In the genomic region with DNA sequence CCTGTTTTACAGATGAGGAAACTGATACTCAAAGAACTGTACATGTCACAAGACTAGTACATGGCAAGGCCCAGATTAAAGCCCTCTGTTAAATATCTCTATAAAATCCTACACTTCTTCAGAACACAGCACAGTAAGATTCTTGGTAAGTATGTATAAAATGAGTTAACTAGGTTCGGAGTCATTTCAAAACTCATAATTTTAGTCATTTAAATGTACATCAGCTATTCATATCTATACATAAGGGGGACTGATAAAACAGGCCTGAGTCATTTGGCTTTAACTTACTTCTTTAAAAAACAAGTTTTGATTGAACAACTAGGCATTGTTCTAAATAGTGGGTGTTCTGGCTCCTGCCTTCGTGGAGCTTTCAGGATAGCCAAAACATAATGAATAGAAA, we compare ENCODE assay signal across 16 cellular contexts.
"Had no signal": no experiment of that assay in that cellular context is flagged by ENCODE, and none has a peak within 500 bp of the region (broad histone marks: within the 10 kb centered on the region; RNA-seq: fewer than 3 reads in every experiment).

No MANE protein-coding gene starts in this region.

- H3K27ac Mint-ChIP-seq: activated naive CD4-positive, alpha-beta T cell treated with anti-CD3 and anti-CD28 coated beads, Interleukin-2, amount 50 U/mL, for 24 hours; dendritic cell treated with granulocyte-macrophage colony-stimulating factor and Interleukin-4, amounts not matched to agents 40 ng/mL and 50 ng/mL, for 4 days; type B pancreatic cell had no signal

- ATAC-seq: effector memory CD8-positive, alpha-beta T cell; gastroesophageal sphincter; left lung; sciatic nerve; SK-N-SH treated with all-trans-retinoic acid at 6 μM for 48 hours had no signal

- DNase-seq: activated CD4-positive, CD25-positive, alpha-beta regulatory T cell; brain microvascular endothelial cell; effector memory CD8-positive, alpha-beta T cell; left lung; mesenchymal stem cell; spleen; stimulated activated CD4-positive, alpha-beta T cell treated with anti-CD3 and anti-CD28 coated beads, Interleukin-1b, Interleukin-23, amount 100 ng/mL, for 48 hours; stimulated activated naive CD4-positive, alpha-beta T cell had no signal

- H3K27ac ChIP-seq: brain microvascular endothelial cell, epithelial cell of prostate, gastroesophageal sphincter, left lung, spleen, suprapubic skin had no signal

- H3K4me3 Mint-ChIP-seq: activated naive CD4-positive, alpha-beta T cell treated with anti-CD3 and anti-CD28 coated beads, Interleukin-2, amount 50 U/mL, for 24 hours; dendritic cell treated with granulocyte-macrophage colony-stimulating factor and Interleukin-4, amounts not matched to agents 40 ng/mL and 50 ng/mL, for 4 days; effector memory CD8-positive, alpha-beta T cell had no signal

- H3K27me3 Mint-ChIP-seq: activated naive CD4-positive, alpha-beta T cell treated with anti-CD3 and anti-CD28 coated beads, Interleukin-2, amount 50 U/mL, for 24 hours; dendritic cell treated with granulocyte-macrophage colony-stimulating factor and Interleukin-4, amounts not matched to agents 40 ng/mL and 50 ng/mL, for 4 days; effector memory CD8-positive, alpha-beta T cell; type B pancreatic cell had no signal
